ENCODE assay signal across 26 cellular contexts in genomic region chrX:132954323-132954722, GRCh38. TPM values are rescaled to one million over a fixed set of nuclear protein-coding genes. Genes with fewer than 3 reads are reported as not detected.
DNase-seq lines count a peak whose midpoint lies in the region; TF ChIP-seq lines count a peak whose summit lies in the region.
"Had no signal": no experiment of that assay in that cellular context is flagged by ENCODE, and none has a peak within 500 bp of the region (broad histone marks: within the 10 kb centered on the region; RNA-seq: fewer than 3 reads in every experiment).

No MANE protein-coding gene starts in this region.

- no peak overlapping the region for H3K4me3 Mint-ChIP-seq in osteocyte (ENCODE audit: unreplicated experiment)
- H3K4me3 Mint-ChIP-seq: HFFc6 had no signal

- H3K9me3 Mint-ChIP-seq in osteocyte (ENCODE audit: unreplicated experiment), result no peaks in the 10 kb centered on the region

- H3K27me3 Mint-ChIP-seq in osteocyte (ENCODE audit: unreplicated experiment), result peaks cover 28% of the 10 kb centered on the region

- H3K9me3 ChIP-seq in MG63, result no peaks in the 10 kb centered on the region
- H3K9me3 ChIP-seq: BE2C, HAP-1, Peyer's patch had no signal

- no peak for TF ChIP-seq CTCF in VCaP (conservative IDR thresholded peaks at IDR 0.05)
- TF ChIP-seq CTCF in osteocyte (IDR thresholded peaks at IDR 0.05), result no peak

- H3K4me1 Mint-ChIP-seq in osteocyte (ENCODE audit: unreplicated experiment), result peaks cover 25% of the 10 kb centered on the region

- H3K27ac ChIP-seq in VCaP, result peak overlapping the region; percentile 38
- H3K27ac ChIP-seq: Peyer's patch had no signal

- H3K36me3 Mint-ChIP-seq in osteocyte (ENCODE audit: unreplicated experiment), result no peaks in the 10 kb centered on the region
- H3K36me3 Mint-ChIP-seq: CD14-positive monocyte; CD8-positive, alpha-beta memory T cell had no signal

- no peaks in the 10 kb centered on the region for H3K27me3 ChIP-seq in MG63
- H3K27me3 ChIP-seq: Peyer's patch had no signal

- no peaks in the 10 kb centered on the region for H3K36me3 ChIP-seq in MG63
- H3K36me3 ChIP-seq: BE2C, HAP-1, Peyer's patch had no signal

- DNase-seq in NCI-H748 (lab: John Stamatoyannopoulos, UW; ENCODE audit: unreplicated experiment) (peak; percentile 65), NCI-H748 treated with DMSO at 0.1 percent for 48 hours (lab: John Stamatoyannopoulos, UW) (no peak), left kidney (ENCODE audit: low read depth, low spot score) (peak; percentile 12), NCI-H1694 (lab: John Stamatoyannopoulos, UW) (no peak), NCI-H1092 treated with DMSO at 0.1 percent for 48 hours (lab: John Stamatoyannopoulos, UW) (no peak), osteocyte (ENCODE audit: extremely low spot score, unreplicated experiment) (no peak), MG63 (no peak)
- DNase-seq: 8988T; ACHN; BE2C; CD8-positive, alpha-beta memory T cell; DMS153; GOT3; HFFc6; KG1; MM.1S; NCI-H1694 treated with DMSO at 0.1 percent for 48 hours; NCI-H2081; NCI-H2171; NCI-H446; NCI-H524 treated with DMSO at 0.1 percent for 48 hours; Peyer's patch; SHP77 treated with DMSO at 0.1 percent for 48 hours had no signal

- no peak overlapping the region for H3K4me3 ChIP-seq in MG63
- H3K4me3 ChIP-seq: HAP-1, Peyer's patch had no signal

- no peak overlapping the region for H3K27ac Mint-ChIP-seq in osteocyte (ENCODE audit: unreplicated experiment)
- H3K27ac Mint-ChIP-seq: CD14-positive monocyte; CD8-positive, alpha-beta memory T cell; HFFc6 had no signal

RNA-seq across cellular contexts. Expression of gene HS6ST2, which starts 4.1 kb away (rescaled TPM):
- 6.2 and 7.6 TPM in 2 replicates for total RNA-seq in osteocyte
- total RNA-seq in MG63 (2014; rRNA removed; shearing (Covaris generic); ENCODE audit: low replicate concordance), result 1.3 and 5.5 TPM in 2 replicates
- total RNA-seq: HFFc6, Peyer's patch had no signal

Comparison
In these comparisons a context has a peak if more than half of its experiments do, and no peak if none do; other contexts are left out.
1. DNase-seq: peak in NCI-H748 (single experiment) and left kidney (single experiment); none in NCI-H748 treated with DMSO at 0.1 percent for 48 hours (single experiment), NCI-H1694 (single experiment), NCI-H1092 treated with DMSO at 0.1 percent for 48 hours (single experiment), osteocyte (single experiment) and MG63 (single experiment).